Comparison of ENCODE assay signal across 20 cellular contexts in the genomic region with DNA sequence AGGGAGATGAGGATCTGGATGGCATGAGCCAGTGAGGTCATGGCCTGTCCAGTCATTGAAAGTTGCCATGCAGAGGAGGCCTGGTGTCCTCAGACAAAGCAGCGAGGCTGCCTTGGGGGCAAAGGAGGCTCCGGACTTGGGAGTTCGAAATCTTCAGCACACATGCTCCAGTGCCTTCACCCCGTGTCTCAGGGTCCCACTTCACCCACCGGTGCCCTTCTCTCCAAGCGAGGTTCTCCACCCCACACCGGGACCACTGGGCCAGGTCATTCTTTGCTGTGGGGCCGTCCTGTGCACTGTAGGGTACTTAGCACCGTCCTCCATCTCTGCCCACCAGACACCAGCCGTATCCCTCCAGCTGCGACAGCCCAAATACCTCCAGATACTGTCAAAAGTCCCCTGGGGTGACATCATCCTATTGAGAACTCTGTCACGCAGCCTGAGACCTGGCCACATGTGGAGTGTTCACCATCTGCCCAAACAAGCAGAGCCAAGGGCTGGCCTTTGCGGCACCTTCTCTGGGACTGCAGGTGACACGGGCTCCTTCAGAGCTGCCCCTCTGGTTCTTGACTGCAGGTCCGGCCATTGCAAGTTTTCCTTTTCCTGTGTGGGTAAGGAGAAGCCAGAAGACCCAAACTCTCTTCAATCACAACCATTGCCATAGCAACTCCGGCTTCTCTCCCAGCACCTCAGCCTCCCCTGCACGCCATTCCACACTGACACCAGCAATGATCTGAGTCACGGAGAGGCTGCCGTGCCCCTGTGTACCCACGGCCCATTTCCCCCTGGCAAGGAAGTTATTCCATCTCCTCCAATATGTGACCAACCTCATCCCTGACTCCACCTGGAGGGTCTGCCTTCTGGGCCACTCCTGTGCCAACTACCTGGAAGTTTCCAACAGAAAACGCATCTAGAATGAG. TPM values are rescaled to one million over a fixed set of nuclear protein-coding genes. Genes with fewer than 3 reads are reported as not detected.
DNase-seq lines count a peak whose midpoint lies in the region; ATAC-seq and TF ChIP-seq lines count a peak whose summit lies in the region.
"Had no signal": no experiment of that assay in that cellular context is flagged by ENCODE, and none has a peak within 500 bp of the region (broad histone marks: within the 10 kb centered on the region; RNA-seq: fewer than 3 reads in every experiment).

No MANE protein-coding gene starts in this region.

- no peak overlapping the region for H3K4me3 ChIP-seq in HEK293 (ENCODE audit: low read depth, low read length)
- H3K4me3 ChIP-seq in RWPE2 (ENCODE audit: severe bottlenecking), result no peak overlapping the region
- no peak overlapping the region for H3K4me3 ChIP-seq in lower lobe of right lung
- H3K4me3 ChIP-seq in spleen, result no peak overlapping the region
- H3K4me3 ChIP-seq: GM23248, HAP-1 had no signal

- no peak for ATAC-seq in RWPE2 (ENCODE audit: low read depth)
- ATAC-seq in lower lobe of right lung, result peak in 1 of 2 donors; percentile 14
- no peak for ATAC-seq in SK-N-SH treated with all-trans-retinoic acid at 6 μM for 48 hours
- ATAC-seq: Panc1 had no signal

- no peak overlapping the region for H3K27ac ChIP-seq in HEK293 (ENCODE audit: extremely low read depth, low read depth, low read length)
- H3K27ac ChIP-seq in RWPE2 (ENCODE audit: poor library complexity, severe bottlenecking), result no peak overlapping the region
- no peak overlapping the region for H3K27ac ChIP-seq in lower lobe of right lung
- H3K27ac ChIP-seq in spleen, result no peak overlapping the region
- H3K27ac ChIP-seq: GM23248, KMS-11 had no signal

- 84 to 92% (median 90%) methylated on average over 17 to 21 of the region's 21 CpGs for WGBS in spleen, 5 donors

- DNase-seq in RWPE2 (ENCODE audit: low spot score) (peak; percentile 23), lower lobe of right lung (peak; percentile 28), spleen (peak; percentile 50), NCI-H82 (lab: John Stamatoyannopoulos, UW) (no peak), SHP77 treated with DMSO at 0.1 percent for 48 hours (lab: John Stamatoyannopoulos, UW) (no peak)
- DNase-seq: CD4-positive, CD25-positive, alpha-beta regulatory T cell; COR-L47; DMS79; GM23248; NCI-H1092 treated with DMSO at 0.1 percent for 48 hours; NCI-H146; NCI-H2029; NCI-H226; NCI-H524; NCI-H774 had no signal

- POLR2A ChIA-PET in HEK293 (lab: Yijun Ruan, JAX), result no interaction called here

- H3K4me1 ChIP-seq in HEK293 (ENCODE audit: control insufficient read depth, insufficient read depth, low read length), result no peaks in the 10 kb centered on the region
- peaks cover 13% of the 10 kb centered on the region for H3K4me1 ChIP-seq in RWPE2 (ENCODE audit: insufficient read depth, poor library complexity, severe bottlenecking)
- peaks cover 12% of the 10 kb centered on the region for H3K4me1 ChIP-seq in lower lobe of right lung
- no peaks in the 10 kb centered on the region for H3K4me1 ChIP-seq in spleen
- H3K4me1 ChIP-seq: HAP-1 had no signal

- H3K27me3 ChIP-seq in RWPE2 (ENCODE audit: insufficient read depth, poor library complexity, severe bottlenecking) (no peaks in the 10 kb centered on the region), lower lobe of right lung (ENCODE audit: low read depth) (no peaks in the 10 kb centered on the region), spleen (replicated peaks in 1 of 7) (peaks cover 0 to 20% (median 0%) of the 10 kb centered on the region in 7 donors)

- CTCF ChIA-PET in HEK293 (lab: Yijun Ruan, JAX), result interaction anchor here (1.1 kb wide), 1 partner anchor 10 kb away, joined by 3 read pairs; no protein-coding TSS in a partner anchor

- H3K36me3 ChIP-seq in HEK293 (ENCODE audit: control insufficient read depth in 2 of 2, insufficient read depth in 1 of 2, low read length in 2 of 2) (no peaks in the 10 kb centered on the region), RWPE2 (ENCODE audit: low read depth) (no peaks in the 10 kb centered on the region), lower lobe of right lung (no peaks in the 10 kb centered on the region), spleen (no peaks in the 10 kb centered on the region)
- H3K36me3 ChIP-seq: HAP-1 had no signal

- no peak for TF ChIP-seq POLR2A in spleen (IDR thresholded peaks at IDR 0.05)

- intact Hi-C loops in lower lobe of right lung (cut with DNase I) (no loop called here), spleen (cut with DNase I; ENCODE audit: low total_unique reads) (no loop called here)

- TF ChIP-seq CTCF in HEK293 (tag by site-specific recombination; IDR thresholded peaks at IDR 0.05), result no peak
- TF ChIP-seq CTCF in RWPE2 (IDR thresholded peaks at IDR 0.05; ENCODE audit: poor library complexity, severe bottlenecking), result no peak
- TF ChIP-seq CTCF in lower lobe of right lung (IDR thresholded peaks at IDR 0.05), result no peak
- no peak for TF ChIP-seq CTCF in spleen (IDR thresholded peaks at IDR 0.05 in 8 of 11, conservative IDR thresholded peaks at IDR 0.05 in 3 of 11)

- H3K9me3 ChIP-seq in HEK293 (ENCODE audit: control insufficient read depth, insufficient read depth, low read depth, low read length) (no peaks in the 10 kb centered on the region), RWPE2 (ENCODE audit: severe bottlenecking) (no peaks in the 10 kb centered on the region), lower lobe of right lung (no peaks in the 10 kb centered on the region), spleen (no peaks in the 10 kb centered on the region)
- H3K9me3 ChIP-seq: HAP-1 had no signal

TF ChIP-seq in HEK293, 187 proteins besides CTCF, POLR2A, EP300 and RAD21 (continues in another document):
- TF ChIP-seq ZSCAN16 (tag by site-specific recombination; IDR thresholded peaks at IDR 0.05), result no peak
- TF ChIP-seq HOXC10 (CRISPR knock-in tag; IDR thresholded peaks at IDR 0.05), result no peak
- TF ChIP-seq, protein P1, sequence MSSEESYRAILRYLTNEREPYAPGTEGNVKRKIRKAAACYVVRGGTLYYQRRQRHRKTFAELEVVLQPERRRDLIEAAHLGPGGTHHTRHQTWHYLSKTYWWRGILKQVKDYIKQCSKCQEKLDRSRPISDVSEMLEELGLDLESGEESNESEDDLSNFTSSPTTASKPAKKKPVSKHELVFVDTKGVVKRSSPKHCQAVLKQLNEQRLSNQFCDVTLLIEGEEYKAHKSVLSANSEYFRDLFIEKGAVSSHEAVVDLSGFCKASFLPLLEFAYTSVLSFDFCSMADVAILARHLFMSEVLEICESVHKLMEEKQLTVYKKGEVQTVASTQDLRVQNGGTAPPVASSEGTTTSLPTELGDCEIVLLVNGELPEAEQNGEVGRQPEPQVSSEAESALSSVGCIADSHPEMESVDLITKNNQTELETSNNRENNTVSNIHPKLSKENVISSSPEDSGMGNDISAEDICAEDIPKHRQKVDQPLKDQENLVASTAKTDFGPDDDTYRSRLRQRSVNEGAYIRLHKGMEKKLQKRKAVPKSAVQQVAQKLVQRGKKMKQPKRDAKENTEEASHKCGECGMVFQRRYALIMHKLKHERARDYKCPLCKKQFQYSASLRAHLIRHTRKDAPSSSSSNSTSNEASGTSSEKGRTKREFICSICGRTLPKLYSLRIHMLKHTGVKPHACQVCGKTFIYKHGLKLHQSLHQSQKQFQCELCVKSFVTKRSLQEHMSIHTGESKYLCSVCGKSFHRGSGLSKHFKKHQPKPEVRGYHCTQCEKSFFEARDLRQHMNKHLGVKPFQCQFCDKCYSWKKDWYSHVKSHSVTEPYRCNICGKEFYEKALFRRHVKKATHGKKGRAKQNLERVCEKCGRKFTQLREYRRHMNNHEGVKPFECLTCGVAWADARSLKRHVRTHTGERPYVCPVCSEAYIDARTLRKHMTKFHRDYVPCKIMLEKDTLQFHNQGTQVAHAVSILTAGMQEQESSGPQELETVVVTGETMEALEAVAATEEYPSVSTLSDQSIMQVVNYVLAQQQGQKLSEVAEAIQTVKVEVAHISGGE (tag by site-specific recombination; conservative IDR thresholded peaks at IDR 0.05; ENCODE audit: low read depth), result no peak

TF ChIP-seq in SK-N-SH treated with all-trans-retinoic acid at 6 μM for 48 hours, 23 proteins besides CTCF, POLR2A, EP300 and RAD21 (continues in another document):
- TF ChIP-seq ESRRG (CRISPR knock-in tag; IDR thresholded peaks at IDR 0.05) (no peak), ZNF70 (CRISPR knock-in tag; IDR thresholded peaks at IDR 0.05) (no peak), ZFP30 (CRISPR knock-in tag; IDR thresholded peaks at IDR 0.05) (no peak), ARNTL (CRISPR knock-in tag; IDR thresholded peaks at IDR 0.05; ENCODE audit: borderline replicate concordance, low read depth) (no peak), GLIS3 (CRISPR knock-in tag; IDR thresholded peaks at IDR 0.05) (no peak), ZNF8 (CRISPR knock-in tag; IDR thresholded peaks at IDR 0.05) (no peak), ISL1 (CRISPR knock-in tag; IDR thresholded peaks at IDR 0.05) (no peak), ZC3H10 (CRISPR knock-in tag; IDR thresholded peaks at IDR 0.05) (no peak), RARB (CRISPR knock-in tag; IDR thresholded peaks at IDR 0.05) (no peak), OSR1 (CRISPR knock-in tag; IDR thresholded peaks at IDR 0.05) (no peak), ZNF565 (CRISPR knock-in tag; conservative IDR thresholded peaks at IDR 0.05; ENCODE audit: low read depth) (no peak)
- TF ChIP-seq, protein P2, sequence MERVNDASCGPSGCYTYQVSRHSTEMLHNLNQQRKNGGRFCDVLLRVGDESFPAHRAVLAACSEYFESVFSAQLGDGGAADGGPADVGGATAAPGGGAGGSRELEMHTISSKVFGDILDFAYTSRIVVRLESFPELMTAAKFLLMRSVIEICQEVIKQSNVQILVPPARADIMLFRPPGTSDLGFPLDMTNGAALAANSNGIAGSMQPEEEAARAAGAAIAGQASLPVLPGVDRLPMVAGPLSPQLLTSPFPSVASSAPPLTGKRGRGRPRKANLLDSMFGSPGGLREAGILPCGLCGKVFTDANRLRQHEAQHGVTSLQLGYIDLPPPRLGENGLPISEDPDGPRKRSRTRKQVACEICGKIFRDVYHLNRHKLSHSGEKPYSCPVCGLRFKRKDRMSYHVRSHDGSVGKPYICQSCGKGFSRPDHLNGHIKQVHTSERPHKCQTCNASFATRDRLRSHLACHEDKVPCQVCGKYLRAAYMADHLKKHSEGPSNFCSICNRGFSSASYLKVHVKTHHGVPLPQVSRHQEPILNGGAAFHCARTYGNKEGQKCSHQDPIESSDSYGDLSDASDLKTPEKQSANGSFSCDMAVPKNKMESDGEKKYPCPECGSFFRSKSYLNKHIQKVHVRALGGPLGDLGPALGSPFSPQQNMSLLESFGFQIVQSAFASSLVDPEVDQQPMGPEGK (CRISPR knock-in tag; IDR thresholded peaks at IDR 0.05; ENCODE audit: borderline replicate concordance), result no peak

RNA-seq across cellular contexts. Expression of a gene that starts 20.4 kb away (rescaled TPM):
- total RNA-seq in lower lobe of right lung (12.8 TPM), spleen (10 to 100 TPM; 15.1 to 45.5 (median 24.9) TPM)
- polyA plus RNA-seq in spleen, result 10 to 100 TPM in 2 of 3 donors, 1 to 10 TPM in 1; 7.9 to 33.5 (median 18.2) TPM
- total RNA-seq: GM23248 had no signal
- polyA plus RNA-seq: GM23248 had no signal

Comparison
In these comparisons a context has a peak if more than half of its experiments do, and no peak if none do; other contexts are left out.
1. DNase-seq: peak in RWPE2 (single experiment), lower lobe of right lung (single experiment) and spleen (single experiment); none in NCI-H82 (single experiment) and SHP77 treated with DMSO at 0.1 percent for 48 hours (single experiment).